Comparison of ENCODE assay signal across 13 cellular contexts in genomic region chr7:4733936-4734528, GRCh38. TPM values are rescaled to one million over a fixed set of nuclear protein-coding genes. Genes with fewer than 3 reads are reported as not detected.
DNase-seq lines count a peak whose midpoint lies in the region; ATAC-seq and TF ChIP-seq lines count a peak whose summit lies in the region.
"Had no signal": no experiment of that assay in that cellular context is flagged by ENCODE, and none has a peak within 500 bp of the region (broad histone marks: within the 10 kb centered on the region; RNA-seq: fewer than 3 reads in every experiment).

No MANE protein-coding gene starts in this region.

- no peak for DNase-seq in activated naive CD4-positive, alpha-beta T cell (lab: John Stamatoyannopoulos, UW)
- peak in 1 of 2 donors; percentile 48 for DNase-seq in activated T-cell treated with anti-CD3 and anti-CD28 coated beads, Interleukin-2, amount 50 U/mL, for 72 hours
- DNase-seq in islet precursor cell (peak; percentile 66), dermis blood vessel endothelial cell (no peak), hepatocyte (ENCODE audit: low spot score) (no peak), RPMI8226 (no peak)
- DNase-seq: AML-193, NCI-H2081 treated with DMSO at 0.1 percent for 48 hours, PC-3 had no signal

- H3K27me3 Mint-ChIP-seq in activated naive CD4-positive, alpha-beta T cell treated with anti-CD3 and anti-CD28 coated beads, Interleukin-2, amount 50 U/mL, for 24 hours, result no peaks in the 10 kb centered on the region
- no peaks in the 10 kb centered on the region for H3K27me3 Mint-ChIP-seq in activated T-cell treated with anti-CD3 and anti-CD28 coated beads, Interleukin-2, amount 50 U/mL, for 72 hours (ENCODE audit: low read depth)

- peaks cover 5% of the 10 kb centered on the region for H3K36me3 Mint-ChIP-seq in activated naive CD4-positive, alpha-beta T cell treated with anti-CD3 and anti-CD28 coated beads, Interleukin-2, amount 50 U/mL, for 24 hours
- H3K36me3 Mint-ChIP-seq in activated T-cell treated with anti-CD3 and anti-CD28 coated beads, Interleukin-2, amount 50 U/mL, for 72 hours (ENCODE audit: insufficient read depth in 2 of 2), result peaks cover 0 to 9% of the 10 kb centered on the region in 2 donors

- H3K9me3 ChIP-seq in hepatocyte (ENCODE audit: low read depth), result no peaks in the 10 kb centered on the region

- peaks cover 94% of the 10 kb centered on the region for H3K79me2 ChIP-seq in hepatocyte

- no peaks in the 10 kb centered on the region for H3K27me3 ChIP-seq in hepatocyte

- peak overlapping the region; percentile 94 for H3K27ac ChIP-seq in temporal lobe (ENCODE audit: low read depth, low read length)
- no peak overlapping the region for H3K27ac ChIP-seq in hepatocyte

- no peaks in the 10 kb centered on the region for H3K9me3 Mint-ChIP-seq in activated naive CD4-positive, alpha-beta T cell treated with anti-CD3 and anti-CD28 coated beads, Interleukin-2, amount 50 U/mL, for 24 hours
- H3K9me3 Mint-ChIP-seq in activated T-cell treated with anti-CD3 and anti-CD28 coated beads, Interleukin-2, amount 50 U/mL, for 72 hours, result no peaks in the 10 kb centered on the region
- H3K9me3 Mint-ChIP-seq: neural crest cell had no signal

- no peaks in the 10 kb centered on the region for H3K36me3 ChIP-seq in hepatocyte (replicated peaks; ENCODE audit: insufficient read depth, low read depth)

- peaks cover 9% of the 10 kb centered on the region for H3K4me1 ChIP-seq in hepatocyte (ENCODE audit: insufficient read depth)

- H4K20me1 ChIP-seq in hepatocyte (ENCODE audit: insufficient read depth, poor library complexity, severe bottlenecking), result peaks cover 6% of the 10 kb centered on the region

- H3K27ac Mint-ChIP-seq in activated naive CD4-positive, alpha-beta T cell treated with anti-CD3 and anti-CD28 coated beads, Interleukin-2, amount 50 U/mL, for 24 hours, result peak overlapping the region; percentile 98
- H3K27ac Mint-ChIP-seq in activated T-cell treated with anti-CD3 and anti-CD28 coated beads, Interleukin-2, amount 50 U/mL, for 72 hours, result peak overlapping the region; percentile 73

- H3K9me2 ChIP-seq in hepatocyte (replicated peaks; ENCODE audit: insufficient read depth), result no peaks in the 10 kb centered on the region

- TF ChIP-seq CTCF in hepatocyte (IDR thresholded peaks at IDR 0.05; ENCODE audit: poor library complexity), result no peak

- no peak overlapping the region for H3K4me2 ChIP-seq in hepatocyte
- H3K4me2 ChIP-seq: smooth muscle cell had no signal

- H3K4me3 Mint-ChIP-seq in activated naive CD4-positive, alpha-beta T cell treated with anti-CD3 and anti-CD28 coated beads, Interleukin-2, amount 50 U/mL, for 24 hours, result peak overlapping the region; percentile 58
- H3K4me3 Mint-ChIP-seq in activated T-cell treated with anti-CD3 and anti-CD28 coated beads, Interleukin-2, amount 50 U/mL, for 72 hours, result peak overlapping the region; percentile 39 to 65
- H3K4me3 Mint-ChIP-seq: neural crest cell had no signal

- H2AFZ ChIP-seq in hepatocyte, result no peak overlapping the region

- WGBS in hepatocyte (ENCODE audit: low lambda C conversion rate, missing lambda C conversion rate), result 90% methylated on average over 15 of the region's 15 CpGs

- ATAC-seq in activated T-cell treated with anti-CD3 and anti-CD28 coated beads, Interleukin-2, amount 50 U/mL, for 72 hours (replicated peaks in 1 of 2), result peak; percentile 58 to 69
- ATAC-seq: PC-3 had no signal

- H3K4me1 Mint-ChIP-seq in activated naive CD4-positive, alpha-beta T cell treated with anti-CD3 and anti-CD28 coated beads, Interleukin-2, amount 50 U/mL, for 24 hours, result peaks cover 73% of the 10 kb centered on the region
- H3K4me1 Mint-ChIP-seq in activated T-cell treated with anti-CD3 and anti-CD28 coated beads, Interleukin-2, amount 50 U/mL, for 72 hours (ENCODE audit: low read depth), result peaks cover 59% of the 10 kb centered on the region

- no peak overlapping the region for H3K4me3 ChIP-seq in hepatocyte
- H3K4me3 ChIP-seq: smooth muscle cell had no signal

RNA-seq across cellular contexts. Expression of gene AP5Z1, which starts 41.4 kb away (rescaled TPM):
- 10 to 100 TPM; 38.1 to 39.0 TPM for total RNA-seq in activated T-cell treated with anti-CD3 and anti-CD28 coated beads, Interleukin-2, amount 50 U/mL, for 72 hours
- total RNA-seq in temporal lobe (9.3 TPM), dermis blood vessel endothelial cell (28.3 and 32.3 TPM in 2 replicates), hepatocyte (30.5 and 33.9 TPM in 2 replicates)
- 60.3 and 76.9 TPM in 2 replicates for polyA plus RNA-seq in hepatocyte

RNA-seq across cellular contexts. Expression of gene FOXK1, which starts 51.9 kb away (rescaled TPM):
- total RNA-seq in activated T-cell treated with anti-CD3 and anti-CD28 coated beads, Interleukin-2, amount 50 U/mL, for 72 hours, result 10 to 100 TPM; 38.6 to 41.0 TPM
- total RNA-seq in temporal lobe (23.4 TPM), dermis blood vessel endothelial cell (25.9 and 37.7 TPM in 2 replicates), hepatocyte (13.3 and 17.8 TPM in 2 replicates)
- polyA plus RNA-seq in hepatocyte, result 7.8 and 8.3 TPM in 2 replicates
